31 cellular contexts compared by ENCODE assay signal in genomic region chr12:76117751-76118150, GRCh38.
"Had no signal": no experiment of that assay in that cellular context is flagged by ENCODE, and none has a peak within 500 bp of the region (broad histone marks: within the 10 kb centered on the region; RNA-seq: fewer than 3 reads in every experiment).

No MANE protein-coding gene starts in this region.

- H3K27me3 Mint-ChIP-seq: activated CD4-positive, alpha-beta memory T cell treated with anti-CD3 and anti-CD28 coated beads, Interleukin-2, amount 10 ng/mL, durations not matched to agents 7 days and 5 days; activated CD4-positive, alpha-beta T cell treated with anti-CD3 and anti-CD28 coated beads, Interleukin-2, amount 10 ng/mL, durations not matched to agents 7 days and 5 days; activated naive CD4-positive, alpha-beta T cell treated with anti-CD3 and anti-CD28 coated beads, Interleukin-2, amount 10 ng/mL, durations not matched to agents 7 days and 5 days; activated T-cell treated with anti-CD3 and anti-CD28 coated beads, Interleukin-2, amount 50 U/mL, for 24 hours; T-helper 17 cell had no signal

- H3K27ac ChIP-seq: ascending aorta, breast epithelium, cardiac muscle cell, colonic mucosa, heart left ventricle had no signal

- H3K4me3 Mint-ChIP-seq: activated CD4-positive, alpha-beta memory T cell treated with anti-CD3 and anti-CD28 coated beads, Interleukin-2, amount 10 ng/mL, durations not matched to agents 7 days and 5 days; activated CD4-positive, alpha-beta T cell treated with anti-CD3 and anti-CD28 coated beads, Interleukin-2, amount 10 ng/mL, durations not matched to agents 7 days and 5 days; activated naive CD4-positive, alpha-beta T cell treated with anti-CD3 and anti-CD28 coated beads, Interleukin-2, amount 10 ng/mL, durations not matched to agents 7 days and 5 days; activated naive CD8-positive, alpha-beta T cell treated with anti-CD3 and anti-CD28 coated beads, Interleukin-2, amount 10 ng/mL, durations not matched to agents 7 days and 5 days; activated T-cell treated with anti-CD3 and anti-CD28 coated beads, Interleukin-2, amount 50 U/mL, for 24 hours; activated T-helper 1 cell treated with anti-CD3 and anti-CD28 coated beads, Interleukin-12 subunit alpha, Interleukin-12 subunit beta, Interleukin-2, Interleukin-4 antibody, amounts not matched to agents 30 ng/mL and 10 ng/mL and 1 ng/mL, durations not matched to agents 14 hours and 24 hours and 36 hours; brain; T-helper 17 cell; T-helper 2 cell treated with Interferon-gamma antibody and Interleukin-4, amounts not matched to agents 5 μg/mL and 100 μg/mL, for 36 hours had no signal

- H3K9me3 Mint-ChIP-seq: activated CD4-positive, alpha-beta memory T cell treated with anti-CD3 and anti-CD28 coated beads, Interleukin-2, amount 10 ng/mL, durations not matched to agents 7 days and 5 days; activated CD4-positive, alpha-beta T cell treated with anti-CD3 and anti-CD28 coated beads, Interleukin-2, amount 10 ng/mL, durations not matched to agents 7 days and 5 days; activated naive CD4-positive, alpha-beta T cell treated with anti-CD3 and anti-CD28 coated beads, Interleukin-2, amount 10 ng/mL, durations not matched to agents 7 days and 5 days; activated naive CD4-positive, alpha-beta T cell treated with anti-CD3 and anti-CD28 coated beads, Interleukin-2, amount 50 U/mL, for 72 hours; activated naive CD8-positive, alpha-beta T cell treated with anti-CD3 and anti-CD28 coated beads, Interleukin-2, amount 10 ng/mL, durations not matched to agents 7 days and 5 days; activated T-cell treated with anti-CD3 and anti-CD28 coated beads, Interleukin-2, amount 50 U/mL, for 24 hours; activated T-helper 1 cell treated with anti-CD3 and anti-CD28 coated beads, Interleukin-12 subunit alpha, Interleukin-12 subunit beta, Interleukin-2, Interleukin-4 antibody, amounts not matched to agents 30 ng/mL and 10 ng/mL and 1 ng/mL, durations not matched to agents 14 hours and 24 hours and 36 hours; T-helper 2 cell treated with Interferon-gamma antibody and Interleukin-4, amounts not matched to agents 5 μg/mL and 100 μg/mL, for 36 hours had no signal

- H3K4me1 ChIP-seq: ascending aorta, breast epithelium, colonic mucosa had no signal

- H3K36me3 ChIP-seq: ascending aorta, breast epithelium, cardiac muscle cell, colonic mucosa, heart left ventricle had no signal

- H3K36me3 Mint-ChIP-seq: activated naive CD4-positive, alpha-beta T cell treated with anti-CD3 and anti-CD28 coated beads, Interleukin-2, amount 10 ng/mL, durations not matched to agents 7 days and 5 days; activated naive CD4-positive, alpha-beta T cell treated with anti-CD3 and anti-CD28 coated beads, Interleukin-2, amount 50 U/mL, for 72 hours; activated naive CD8-positive, alpha-beta T cell treated with anti-CD3 and anti-CD28 coated beads, Interleukin-2, amount 10 ng/mL, durations not matched to agents 7 days and 5 days; brain had no signal

- ATAC-seq: activated naive CD4-positive, alpha-beta T cell treated with anti-CD3 and anti-CD28 coated beads, Interleukin-2, amount 50 U/mL, for 72 hours; esophagus mucosa; heart left ventricle; T-helper 17 cell had no signal

- H3K27me3 ChIP-seq: ascending aorta, breast epithelium, cardiac muscle cell, colonic mucosa, heart left ventricle had no signal

- H3K27ac Mint-ChIP-seq: activated CD4-positive, alpha-beta memory T cell treated with anti-CD3 and anti-CD28 coated beads, Interleukin-2, amount 10 ng/mL, durations not matched to agents 7 days and 5 days; activated CD4-positive, alpha-beta T cell treated with anti-CD3 and anti-CD28 coated beads, Interleukin-2, amount 10 ng/mL, durations not matched to agents 7 days and 5 days; activated naive CD4-positive, alpha-beta T cell treated with anti-CD3 and anti-CD28 coated beads, Interleukin-2, amount 10 ng/mL, durations not matched to agents 7 days and 5 days; activated naive CD8-positive, alpha-beta T cell treated with anti-CD3 and anti-CD28 coated beads, Interleukin-2, amount 10 ng/mL, durations not matched to agents 7 days and 5 days; activated T-cell treated with anti-CD3 and anti-CD28 coated beads, Interleukin-2, amount 50 U/mL, for 24 hours; activated T-helper 1 cell treated with anti-CD3 and anti-CD28 coated beads, Interleukin-12 subunit alpha, Interleukin-12 subunit beta, Interleukin-2, Interleukin-4 antibody, amounts not matched to agents 30 ng/mL and 10 ng/mL and 1 ng/mL, durations not matched to agents 14 hours and 24 hours and 36 hours; brain; T-helper 17 cell; T-helper 2 cell treated with Interferon-gamma antibody and Interleukin-4, amounts not matched to agents 5 μg/mL and 100 μg/mL, for 36 hours had no signal

- H3K4me3 ChIP-seq: ascending aorta, breast epithelium, cardiac muscle cell, colonic mucosa, heart left ventricle had no signal

- H3K9me3 ChIP-seq: ascending aorta, breast epithelium, colonic mucosa, heart left ventricle had no signal

- DNase-seq: activated CD4-positive, alpha-beta memory T cell treated with anti-CD3 and anti-CD28 coated beads, Interleukin-2, amount 10 ng/mL, durations not matched to agents 7 days and 5 days; activated CD4-positive, alpha-beta T cell treated with anti-CD3 and anti-CD28 coated beads for 4 hours; activated CD4-positive, alpha-beta T cell treated with anti-CD3 and anti-CD28 coated beads, Interleukin-2, amount 10 ng/mL, durations not matched to agents 7 days and 5 days; activated CD4-positive, alpha-beta T cell treated with anti-CD3 and anti-CD28 coated beads, Interleukin-2, amount 50 U/mL, for 4 hours; activated CD4-positive, CD25-positive, alpha-beta regulatory T cell; activated CD4-positive, CD25-positive, alpha-beta regulatory T cell treated with anti-CD3 and anti-CD28 coated beads, Interleukin-2, amount 50 U/mL, for 72 hours; activated CD8-positive, alpha-beta memory T cell treated with anti-CD3 and anti-CD28 coated beads, Interleukin-2, amount 50 U/mL, for 48 hours; activated gamma-delta T cell; activated naive CD4-positive, alpha-beta T cell; activated naive CD4-positive, alpha-beta T cell treated with anti-CD3 and anti-CD28 coated beads, Interleukin-2, amount 10 ng/mL, durations not matched to agents 7 days and 5 days; activated naive CD8-positive, alpha-beta T cell treated with anti-CD3 and anti-CD28 coated beads, Interleukin-2, amount 10 ng/mL, durations not matched to agents 7 days and 5 days; activated T-cell treated with anti-CD3 and anti-CD28 coated beads for 4 hours; activated T-cell treated with anti-CD3 and anti-CD28 coated beads, Interleukin-2, amount 50 U/mL, for 24 hours; central memory CD4-positive, alpha-beta T cell; cerebellar nuclear complex; colonic mucosa; effector CD8-positive, alpha-beta T cell; foreskin fibroblast; glutamatergic neuron; heart left ventricle; T-helper 1 cell; T-helper 17 cell; T1000 had no signal

- H3K4me1 Mint-ChIP-seq: activated CD4-positive, alpha-beta memory T cell treated with anti-CD3 and anti-CD28 coated beads, Interleukin-2, amount 10 ng/mL, durations not matched to agents 7 days and 5 days; activated CD4-positive, alpha-beta T cell treated with anti-CD3 and anti-CD28 coated beads, Interleukin-2, amount 10 ng/mL, durations not matched to agents 7 days and 5 days; activated naive CD4-positive, alpha-beta T cell treated with anti-CD3 and anti-CD28 coated beads, Interleukin-2, amount 10 ng/mL, durations not matched to agents 7 days and 5 days; activated naive CD8-positive, alpha-beta T cell treated with anti-CD3 and anti-CD28 coated beads, Interleukin-2, amount 10 ng/mL, durations not matched to agents 7 days and 5 days; brain; T-helper 17 cell had no signal
